In genomic region chr1:23797478-23798448, GRCh38 we compare ENCODE assay signal across 19 cellular contexts. TPM values are rescaled to one million over a fixed set of nuclear protein-coding genes. Genes with fewer than 3 reads are reported as not detected.
DNase-seq lines count a peak whose midpoint lies in the region; ATAC-seq and TF ChIP-seq lines count a peak whose summit lies in the region.
"Had no signal": no experiment of that assay in that cellular context is flagged by ENCODE, and none has a peak within 500 bp of the region (broad histone marks: within the 10 kb centered on the region; RNA-seq: fewer than 3 reads in every experiment).

No MANE protein-coding gene starts in this region.

- H3K36me3 Mint-ChIP-seq in CD4-positive, CD25-positive, alpha-beta regulatory T cell, result peaks cover 3% of the 10 kb centered on the region
- H3K36me3 Mint-ChIP-seq in IgD-negative memory B cell, result no peaks in the 10 kb centered on the region

- TF ChIP-seq POLR2A in gastroesophageal sphincter (IDR thresholded peaks at IDR 0.05), result no peak

- no peak for ATAC-seq in CD4-positive, CD25-positive, alpha-beta regulatory T cell (ENCODE audit: low read depth in 2 of 2)
- ATAC-seq in HG03521 (IDR thresholded peaks at IDR 0.05; ENCODE audit: unreplicated experiment) (no peak), gastroesophageal sphincter (no peak), GM21423 (IDR thresholded peaks at IDR 0.05; ENCODE audit: unreplicated experiment) (no peak)
- ATAC-seq: CD8-positive, alpha-beta T cell; lower lobe of right lung; Panc1 had no signal

- no peaks in the 10 kb centered on the region for H3K9me3 Mint-ChIP-seq in CD4-positive, CD25-positive, alpha-beta regulatory T cell
- H3K9me3 Mint-ChIP-seq in IgD-negative memory B cell, result no peaks in the 10 kb centered on the region
- H3K9me3 Mint-ChIP-seq: activated B cell treated with CpG ODN at 0.5 μM for 24 hours; CD8-positive, alpha-beta T cell; GM23338 had no signal

- no peak overlapping the region for H3K9ac ChIP-seq in parathyroid adenoma

- no peak for TF ChIP-seq EP300 in gastroesophageal sphincter (IDR thresholded peaks at IDR 0.05)

- H2AFZ ChIP-seq in parathyroid adenoma, result no peak overlapping the region
- H2AFZ ChIP-seq: GM23338 had no signal

- peaks cover 15% of the 10 kb centered on the region for H3K36me3 ChIP-seq in CD4-positive, CD25-positive, alpha-beta regulatory T cell (ENCODE audit: control insufficient read depth, insufficient read depth, low read length)
- H3K36me3 ChIP-seq in parathyroid adenoma (ENCODE audit: control insufficient read depth, insufficient read depth, low read length), result no peaks in the 10 kb centered on the region
- H3K36me3 ChIP-seq in gastroesophageal sphincter, result peaks cover 0 to 53% of the 10 kb centered on the region in 2 donors
- H3K36me3 ChIP-seq: prostate gland, uterus had no signal

- H3K27ac Mint-ChIP-seq in CD4-positive, CD25-positive, alpha-beta regulatory T cell, result no peak overlapping the region
- peak overlapping the region in 2 of 3 donors; percentile 71 to 75 for H3K27ac Mint-ChIP-seq in IgD-negative memory B cell
- H3K27ac Mint-ChIP-seq: activated B cell treated with CpG ODN at 0.5 μM for 24 hours; CD8-positive, alpha-beta T cell; GM23338 had no signal

- no peaks in the 10 kb centered on the region for H3K79me2 ChIP-seq in parathyroid adenoma

- TF ChIP-seq CTCF in parathyroid adenoma (IDR thresholded peaks at IDR 0.05) (no peak), gastroesophageal sphincter (IDR thresholded peaks at IDR 0.05) (no peak)

- H3K27me3 Mint-ChIP-seq in CD4-positive, CD25-positive, alpha-beta regulatory T cell, result no peaks in the 10 kb centered on the region
- H3K27me3 Mint-ChIP-seq in IgD-negative memory B cell, result no peaks in the 10 kb centered on the region
- H3K27me3 Mint-ChIP-seq: activated B cell treated with CpG ODN at 0.5 μM for 24 hours had no signal

- 76 to 89% methylated on average over 8 to 9 of the region's 20 CpGs for WGBS in gastroesophageal sphincter (ENCODE audit: low coverage in 1 of 2), 2 donors

- no peaks in the 10 kb centered on the region for H3K27me3 ChIP-seq in CD4-positive, CD25-positive, alpha-beta regulatory T cell (ENCODE audit: control insufficient read depth, insufficient read depth, low read length)
- H3K27me3 ChIP-seq in parathyroid adenoma (ENCODE audit: control insufficient read depth, insufficient read depth, low read length) (no peaks in the 10 kb centered on the region), gastroesophageal sphincter (no peaks in the 10 kb centered on the region)
- H3K27me3 ChIP-seq: SJCRH30, uterus had no signal

- H3K4me3 ChIP-seq in CD4-positive, CD25-positive, alpha-beta regulatory T cell (ENCODE audit: low read depth, low read length), result no peak overlapping the region
- H3K4me3 ChIP-seq in parathyroid adenoma (ENCODE audit: low read depth, low read length), result peak overlapping the region; percentile 12
- H3K4me3 ChIP-seq in gastroesophageal sphincter, result no peak overlapping the region
- H3K4me3 ChIP-seq: prostate gland, SJCRH30, uterus had no signal

- no peaks in the 10 kb centered on the region for H3K9me3 ChIP-seq in CD4-positive, CD25-positive, alpha-beta regulatory T cell (ENCODE audit: control insufficient read depth in 2 of 2, low read length in 2 of 2)
- no peaks in the 10 kb centered on the region for H3K9me3 ChIP-seq in parathyroid adenoma (ENCODE audit: control insufficient read depth, low read length)
- no peaks in the 10 kb centered on the region for H3K9me3 ChIP-seq in gastroesophageal sphincter
- H3K9me3 ChIP-seq: lower lobe of right lung, prostate gland, SJCRH30, uterus had no signal

- peaks cover 20% of the 10 kb centered on the region for H3K4me1 ChIP-seq in CD4-positive, CD25-positive, alpha-beta regulatory T cell (ENCODE audit: control insufficient read depth, insufficient read depth, low read length, poor library complexity, severe bottlenecking)
- H3K4me1 ChIP-seq in parathyroid adenoma (peaks cover 10% of the 10 kb centered on the region), gastroesophageal sphincter (peaks cover 0 to 42% (median 24%) of the 10 kb centered on the region in 3 donors)

- H3K27ac ChIP-seq in CD4-positive, CD25-positive, alpha-beta regulatory T cell (ENCODE audit: insufficient read depth, low read length, poor library complexity, severe bottlenecking), result no peak overlapping the region
- peak overlapping the region; percentile 99 for H3K27ac ChIP-seq in epithelial cell of prostate
- no peak overlapping the region for H3K27ac ChIP-seq in parathyroid adenoma
- H3K27ac ChIP-seq in gastroesophageal sphincter, result no peak overlapping the region
- H3K27ac ChIP-seq: SJCRH30, uterus had no signal

- DNase-seq in CD4-positive, CD25-positive, alpha-beta regulatory T cell, result no peak
- DNase-seq in epithelial cell of prostate (ENCODE audit: low read depth, low spot score), result no peak
- DNase-seq: activated B cell treated with CpG ODN at 0.5 μM for 24 hours; CD8-positive, alpha-beta T cell; DMS153; lower lobe of right lung; NCI-H524; SJCRH30; stimulated activated naive CD4-positive, alpha-beta T cell; T-helper 1 cell; uterus had no signal

- peaks cover 0 to 23% (median 7%) of the 10 kb centered on the region in 4 donors for H3K4me1 Mint-ChIP-seq in CD4-positive, CD25-positive, alpha-beta regulatory T cell
- peaks cover 3 to 9% (median 6%) of the 10 kb centered on the region in 3 donors for H3K4me1 Mint-ChIP-seq in IgD-negative memory B cell

- H3K4me2 ChIP-seq in parathyroid adenoma (ENCODE audit: low read length), result peak overlapping the region; percentile 14

- H3K4me3 Mint-ChIP-seq in CD4-positive, CD25-positive, alpha-beta regulatory T cell, result peak overlapping the region; percentile 3 to 89 (median 46)
- H3K4me3 Mint-ChIP-seq in IgD-negative memory B cell, result peak overlapping the region in 1 of 4 donors; percentile 91
- H3K4me3 Mint-ChIP-seq: activated B cell treated with CpG ODN at 0.5 μM for 24 hours; CD8-positive, alpha-beta T cell had no signal

RNA-seq across cellular contexts. Expression of gene GALE, which starts 2.8 kb away (rescaled TPM):
- total RNA-seq in CD4-positive, CD25-positive, alpha-beta regulatory T cell, result 7.0 TPM
- 10 to 100 TPM in 1 of 4 donors, 1 to 10 TPM in 3; 8.0 to 10.3 (median 9.8) TPM for polyA plus RNA-seq in CD4-positive, CD25-positive, alpha-beta regulatory T cell
- polyA plus RNA-seq in IgD-negative memory B cell, result 8.0 TPM
- 10 to 100 TPM in 3 of 4 donors, 1 to 10 TPM in 1; 7.4 to 25.2 (median 12.9) TPM for total RNA-seq in gastroesophageal sphincter

RNA-seq across cellular contexts. Expression of gene LYPLA2, which starts 6.8 kb away (rescaled TPM):
- total RNA-seq in CD4-positive, CD25-positive, alpha-beta regulatory T cell, result 50.4 TPM
- polyA plus RNA-seq in CD4-positive, CD25-positive, alpha-beta regulatory T cell, result 100 to 1,000 TPM in 2 of 4 donors, 10 to 100 TPM in 2; 84.4 to 111 (median 100) TPM
- polyA plus RNA-seq in IgD-negative memory B cell, result 96.5 TPM
- total RNA-seq in gastroesophageal sphincter, result 10 to 100 TPM; 25.7 to 30.4 (median 29.2) TPM

RNA-seq across cellular contexts. Expression of gene PITHD1, which starts 19.5 kb away (rescaled TPM):
- total RNA-seq in CD4-positive, CD25-positive, alpha-beta regulatory T cell, result 85.8 TPM
- polyA plus RNA-seq in CD4-positive, CD25-positive, alpha-beta regulatory T cell, result 10 to 100 TPM; 72.6 to 98.9 (median 78.1) TPM
- 73.6 TPM for polyA plus RNA-seq in IgD-negative memory B cell
- 10 to 100 TPM; 56.3 to 77.6 (median 60.8) TPM for total RNA-seq in gastroesophageal sphincter

RNA-seq across cellular contexts. Expression of gene HMGCL, which starts 27.5 kb away (rescaled TPM):
- total RNA-seq in CD4-positive, CD25-positive, alpha-beta regulatory T cell, result 15.7 TPM
- polyA plus RNA-seq in CD4-positive, CD25-positive, alpha-beta regulatory T cell, result 10 to 100 TPM; 36.3 to 40.5 (median 37.4) TPM
- 28.3 TPM for polyA plus RNA-seq in IgD-negative memory B cell
- total RNA-seq in gastroesophageal sphincter, result 10 to 100 TPM; 24.1 to 61.0 (median 47.2) TPM

RNA-seq across cellular contexts. Expression of gene ELOA, which starts 54.5 kb away (rescaled TPM):
- 42.0 TPM for total RNA-seq in CD4-positive, CD25-positive, alpha-beta regulatory T cell
- polyA plus RNA-seq in CD4-positive, CD25-positive, alpha-beta regulatory T cell, result 10 to 100 TPM; 22.6 to 34.3 (median 29.0) TPM
- 100 TPM for polyA plus RNA-seq in IgD-negative memory B cell
- total RNA-seq in gastroesophageal sphincter, result 10 to 100 TPM; 37.8 to 41.9 (median 41.4) TPM

Comparison
In these comparisons a context has a peak if more than half of its experiments do, and no peak if none do; other contexts are left out.
1. H3K27ac Mint-ChIP-seq: peak in IgD-negative memory B cell (2 of 3); none in CD4-positive, CD25-positive, alpha-beta regulatory T cell (0 of 3).